ENCODE assay signal across 24 cellular contexts in the genomic region with DNA sequence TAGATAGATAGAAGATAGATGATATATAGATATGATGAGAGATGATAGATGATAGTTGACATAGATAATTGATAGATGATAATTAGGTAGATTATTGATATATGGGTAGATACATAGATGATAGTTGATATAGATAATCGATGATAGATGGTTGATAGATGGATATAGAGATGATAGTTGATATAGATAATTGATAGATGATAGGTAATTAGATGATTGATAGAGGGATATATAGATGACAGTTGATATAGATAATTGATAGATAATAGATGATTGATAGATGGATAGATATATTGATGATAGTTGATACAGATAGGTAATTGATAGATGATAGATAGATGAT.
"Had no signal": no experiment of that assay in that cellular context is flagged by ENCODE, and none has a peak within 500 bp of the region (broad histone marks: within the 10 kb centered on the region; RNA-seq: fewer than 3 reads in every experiment).

No MANE protein-coding gene starts in this region.

- H3K27me3 Mint-ChIP-seq: activated CD4-positive, alpha-beta T cell treated with anti-CD3 and anti-CD28 coated beads, Interleukin-2, amount 10 ng/mL, durations not matched to agents 24 days and 14 days; activated CD8-positive, alpha-beta memory T cell treated with anti-CD3 and anti-CD28 coated beads, Interleukin-2, amount 10 ng/mL, durations not matched to agents 7 days and 5 days; activated CD8-positive, alpha-beta T cell treated with anti-CD3 and anti-CD28 coated beads for 36 hours; stimulated activated naive CD8-positive, alpha-beta T cell treated with anti-CD3 and anti-CD28 coated beads, Interleukin-15, amount 100 ng/mL, for 72 hours had no signal

- FAIRE-seq: urothelium cell line had no signal

- H3K27ac Mint-ChIP-seq: activated CD4-positive, alpha-beta T cell treated with anti-CD3 and anti-CD28 coated beads, Interleukin-2, amount 10 ng/mL, durations not matched to agents 24 days and 14 days; activated CD8-positive, alpha-beta memory T cell treated with anti-CD3 and anti-CD28 coated beads, Interleukin-2, amount 10 ng/mL, durations not matched to agents 7 days and 5 days; activated CD8-positive, alpha-beta T cell treated with anti-CD3 and anti-CD28 coated beads for 36 hours; activated naive CD8-positive, alpha-beta T cell; activated T-helper 1 cell treated with anti-CD3 and anti-CD28 coated beads, Interleukin-12 subunit alpha, Interleukin-12 subunit beta, Interleukin-2, Interleukin-4 antibody, amounts not matched to agents 30 ng/mL and 10 ng/mL and 1 ng/mL, durations not matched to agents 14 hours and 24 hours and 36 hours; effector memory CD8-positive, alpha-beta T cell; memory B cell; natural killer cell treated with Interleukin-12 subunit alpha and Interleukin-12 subunit beta and Interleukin-15 and Interleukin-18, amount 100 ng/mL, for 72 hours; stimulated activated effector memory CD8-positive, alpha-beta T cell treated with anti-CD3 and anti-CD28 coated beads, Interleukin-12 subunit alpha, Interleukin-12 subunit beta, amount 100 ng/mL, for 72 hours; stimulated activated naive CD8-positive, alpha-beta T cell treated with anti-CD3 and anti-CD28 coated beads, Interleukin-15, amount 100 ng/mL, for 72 hours had no signal

- H3K4me1 Mint-ChIP-seq: activated CD4-positive, alpha-beta T cell treated with anti-CD3 and anti-CD28 coated beads, Interleukin-2, amount 10 ng/mL, durations not matched to agents 24 days and 14 days; memory B cell; stimulated activated effector memory CD8-positive, alpha-beta T cell treated with anti-CD3 and anti-CD28 coated beads, Interleukin-12 subunit alpha, Interleukin-12 subunit beta, amount 100 ng/mL, for 72 hours; stimulated activated naive CD8-positive, alpha-beta T cell treated with anti-CD3 and anti-CD28 coated beads, Interleukin-15, amount 100 ng/mL, for 72 hours had no signal

- H3K36me3 ChIP-seq: adrenal gland, ascending aorta, brain microvascular endothelial cell, esophagus squamous epithelium, gastrocnemius medialis, pancreas, tibial nerve had no signal

- H3K9me3 ChIP-seq: adrenal gland, ascending aorta, esophagus squamous epithelium, gastrocnemius medialis, pancreas, tibial nerve had no signal

- DNase-seq: activated CD4-positive, alpha-beta T cell treated with anti-CD3 and anti-CD28 coated beads, Interleukin-2, amount 10 ng/mL, durations not matched to agents 24 days and 14 days; activated CD8-positive, alpha-beta memory T cell treated with anti-CD3 and anti-CD28 coated beads, Interleukin-2, amount 10 ng/mL, durations not matched to agents 7 days and 5 days; activated CD8-positive, alpha-beta T cell treated with anti-CD3 and anti-CD28 coated beads for 36 hours; activated gamma-delta T cell; activated T-cell treated with anti-CD3 and anti-CD28 coated beads for 4 hours; effector memory CD8-positive, alpha-beta T cell; esophagus squamous epithelium; gastrocnemius medialis; islet precursor cell; left cardiac atrium; pancreas; stimulated activated CD4-positive, alpha-beta T cell treated with anti-CD3 and anti-CD28 coated beads, Interleukin-2, amount 100 ng/mL, for 24 hours; stimulated activated naive CD8-positive, alpha-beta T cell treated with anti-CD3 and anti-CD28 coated beads, Interleukin-15, amount 100 ng/mL, for 72 hours had no signal

- H3K4me3 ChIP-seq: adrenal gland, ascending aorta, esophagus squamous epithelium, gastrocnemius medialis, pancreas, tibial nerve had no signal

- H3K27ac ChIP-seq: ascending aorta, brain microvascular endothelial cell, esophagus squamous epithelium, gastrocnemius medialis, pancreas, tibial nerve had no signal

- H3K9me3 Mint-ChIP-seq: activated CD4-positive, alpha-beta T cell treated with anti-CD3 and anti-CD28 coated beads, Interleukin-2, amount 10 ng/mL, durations not matched to agents 24 days and 14 days; activated CD8-positive, alpha-beta T cell treated with anti-CD3 and anti-CD28 coated beads for 36 hours; activated T-helper 1 cell treated with anti-CD3 and anti-CD28 coated beads, Interleukin-12 subunit alpha, Interleukin-12 subunit beta, Interleukin-2, Interleukin-4 antibody, amounts not matched to agents 30 ng/mL and 10 ng/mL and 1 ng/mL, durations not matched to agents 14 hours and 24 hours and 36 hours; effector memory CD8-positive, alpha-beta T cell; memory B cell; natural killer cell treated with Interleukin-12 subunit alpha and Interleukin-12 subunit beta and Interleukin-15 and Interleukin-18, amount 100 ng/mL, for 72 hours; stimulated activated effector memory CD8-positive, alpha-beta T cell treated with anti-CD3 and anti-CD28 coated beads, Interleukin-12 subunit alpha, Interleukin-12 subunit beta, amount 100 ng/mL, for 72 hours; stimulated activated naive CD8-positive, alpha-beta T cell treated with anti-CD3 and anti-CD28 coated beads, Interleukin-15, amount 100 ng/mL, for 72 hours had no signal

- H3K36me3 Mint-ChIP-seq: activated CD8-positive, alpha-beta memory T cell treated with anti-CD3 and anti-CD28 coated beads, Interleukin-2, amount 10 ng/mL, durations not matched to agents 7 days and 5 days; activated naive CD8-positive, alpha-beta T cell; memory B cell; natural killer cell treated with Interleukin-12 subunit alpha and Interleukin-12 subunit beta and Interleukin-15 and Interleukin-18, amount 100 ng/mL, for 72 hours; stimulated activated effector memory CD8-positive, alpha-beta T cell treated with anti-CD3 and anti-CD28 coated beads, Interleukin-12 subunit alpha, Interleukin-12 subunit beta, amount 100 ng/mL, for 72 hours had no signal

- H3K27me3 ChIP-seq: adrenal gland, ascending aorta, brain microvascular endothelial cell, esophagus squamous epithelium, gastrocnemius medialis, pancreas, tibial nerve had no signal

- H3K4me3 Mint-ChIP-seq: activated CD4-positive, alpha-beta T cell treated with anti-CD3 and anti-CD28 coated beads, Interleukin-2, amount 10 ng/mL, durations not matched to agents 24 days and 14 days; activated CD8-positive, alpha-beta memory T cell treated with anti-CD3 and anti-CD28 coated beads, Interleukin-2, amount 10 ng/mL, durations not matched to agents 7 days and 5 days; activated CD8-positive, alpha-beta T cell treated with anti-CD3 and anti-CD28 coated beads for 36 hours; activated naive CD8-positive, alpha-beta T cell; activated T-helper 1 cell treated with anti-CD3 and anti-CD28 coated beads, Interleukin-12 subunit alpha, Interleukin-12 subunit beta, Interleukin-2, Interleukin-4 antibody, amounts not matched to agents 30 ng/mL and 10 ng/mL and 1 ng/mL, durations not matched to agents 14 hours and 24 hours and 36 hours; effector memory CD8-positive, alpha-beta T cell; memory B cell; natural killer cell treated with Interleukin-12 subunit alpha and Interleukin-12 subunit beta and Interleukin-15 and Interleukin-18, amount 100 ng/mL, for 72 hours; stimulated activated effector memory CD8-positive, alpha-beta T cell treated with anti-CD3 and anti-CD28 coated beads, Interleukin-12 subunit alpha, Interleukin-12 subunit beta, amount 100 ng/mL, for 72 hours; stimulated activated naive CD8-positive, alpha-beta T cell treated with anti-CD3 and anti-CD28 coated beads, Interleukin-15, amount 100 ng/mL, for 72 hours had no signal

- ATAC-seq: activated CD4-positive, CD25-positive, alpha-beta regulatory T cell treated with anti-CD3 and anti-CD28 coated beads, Interleukin-2, amount 50 U/mL, for 24 hours; activated CD8-positive, alpha-beta memory T cell treated with anti-CD3 and anti-CD28 coated beads, Interleukin-2, amount 10 ng/mL, durations not matched to agents 7 days and 5 days; activated CD8-positive, alpha-beta T cell treated with anti-CD3 and anti-CD28 coated beads for 36 hours; effector memory CD8-positive, alpha-beta T cell; natural killer cell treated with Interleukin-12 subunit alpha and Interleukin-12 subunit beta and Interleukin-15 and Interleukin-18, amount 100 ng/mL, for 72 hours; stimulated activated effector memory CD8-positive, alpha-beta T cell treated with anti-CD3 and anti-CD28 coated beads, Interleukin-12 subunit alpha, Interleukin-12 subunit beta, amount 100 ng/mL, for 72 hours; stimulated activated naive CD8-positive, alpha-beta T cell treated with anti-CD3 and anti-CD28 coated beads, Interleukin-15, amount 100 ng/mL, for 72 hours had no signal

- H3K4me1 ChIP-seq: adrenal gland, ascending aorta, gastrocnemius medialis, pancreas had no signal
